Comparison of ENCODE assay signal across 9 cellular contexts in the genomic region with DNA sequence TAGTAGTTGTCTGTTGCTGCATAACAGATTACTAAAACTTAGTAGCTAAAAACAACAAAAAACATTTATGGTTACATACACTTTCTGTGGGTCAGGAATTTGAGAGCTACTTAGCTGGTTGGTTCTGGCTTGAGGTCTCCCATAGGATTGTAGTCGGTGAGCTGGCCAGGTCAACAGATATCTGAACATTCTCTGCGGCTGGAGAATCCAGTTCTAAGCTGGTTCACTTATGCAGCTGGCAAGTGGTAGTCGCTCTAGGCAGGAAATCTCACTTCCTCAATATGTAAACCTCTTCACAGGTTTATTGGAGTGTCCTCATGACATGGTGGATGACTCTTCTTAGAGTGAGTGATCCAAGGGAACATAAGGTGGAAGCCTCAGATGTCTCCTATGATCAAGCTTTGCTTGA.
A peak's percentile ranks its signal among the peaks of the same experiment; 100 is the strongest.
DNase-seq lines count a peak whose midpoint lies in the region; ATAC-seq, FAIRE-seq and TF ChIP-seq lines count a peak whose summit lies in the region.
"Had no signal": no experiment of that assay in that cellular context is flagged by ENCODE, and none has a peak within 500 bp of the region (broad histone marks: within the 10 kb centered on the region; RNA-seq: fewer than 3 reads in every experiment).

No MANE protein-coding gene starts in this region.

- no peak overlapping the region for H3K4me3 ChIP-seq in lung

- WGBS in lung, 2 donors = 16 to 19% methylated on average over 3 of the region's 3 CpGs

- no peak for TF ChIP-seq CTCF in lung (IDR thresholded peaks at IDR 0.05; ENCODE audit: control extremely low read depth, extremely low read depth)

- H3K9me3 ChIP-seq in lung (ENCODE audit: control insufficient read depth in 2 of 2, insufficient read depth in 1 of 2, low read length in 1 of 2) = no peaks in the 10 kb centered on the region

- no peak overlapping the region for H3K27ac ChIP-seq in lung (ENCODE audit: low read depth in 1 of 2, low read length in 1 of 2)
- H3K27ac ChIP-seq: C4-2B had no signal

- H3K4me3 Mint-ChIP-seq in activated T-cell treated with anti-CD3 and anti-CD28 coated beads, Interleukin-2, amount 50 U/mL, for 4 hours = peak overlapping the region; percentile 77

- H3K4me1 ChIP-seq in lung (ENCODE audit: control insufficient read depth in 2 of 2, insufficient read depth in 2 of 2, low read length in 2 of 2) = peaks cover 5 to 12% of the 10 kb centered on the region in 2 donors

- H3K36me3 Mint-ChIP-seq in activated T-cell treated with anti-CD3 and anti-CD28 coated beads, Interleukin-2, amount 50 U/mL, for 4 hours (ENCODE audit: insufficient read depth) = peaks cover 24% of the 10 kb centered on the region

- H3K4me1 Mint-ChIP-seq in activated T-cell treated with anti-CD3 and anti-CD28 coated beads, Interleukin-2, amount 50 U/mL, for 4 hours (ENCODE audit: low read depth) = peaks cover 84% of the 10 kb centered on the region

- no peaks in the 10 kb centered on the region for H3K27me3 Mint-ChIP-seq in activated T-cell treated with anti-CD3 and anti-CD28 coated beads, Interleukin-2, amount 50 U/mL, for 4 hours (ENCODE audit: low read depth)

- peak; percentile 51 to 57 for ATAC-seq in activated T-cell treated with anti-CD3 and anti-CD28 coated beads, Interleukin-2, amount 50 U/mL, for 4 hours
- ATAC-seq in HG02973 (IDR thresholded peaks at IDR 0.05; ENCODE audit: unreplicated experiment) (peak; percentile 87), lung (ENCODE audit: insufficient read depth, low FRiP score) (peak; percentile 61)

- no peaks in the 10 kb centered on the region for H3K36me3 ChIP-seq in lung (ENCODE audit: control insufficient read depth in 2 of 2, insufficient read depth in 2 of 2, low read length in 2 of 2)

- H3K9me3 Mint-ChIP-seq in activated T-cell treated with anti-CD3 and anti-CD28 coated beads, Interleukin-2, amount 50 U/mL, for 4 hours = peaks cover 4% of the 10 kb centered on the region

- DNase-seq in activated T-cell treated with anti-CD3 and anti-CD28 coated beads, Interleukin-2, amount 50 U/mL, for 4 hours = no peak
- no peak for DNase-seq in activated T-cell treated with anti-CD3 and anti-CD28 coated beads, Interleukin-2, amount 50 U/mL, for 48 hours
- DNase-seq in RCC 7860 (ENCODE audit: low spot score) (peak; percentile 42), lung (ENCODE audit: low spot score) (no peak), cerebellum (ENCODE audit: low spot score) (no peak), mucosa of gallbladder (ENCODE audit: low spot score) (no peak)
- DNase-seq in activated effector memory CD4-positive, alpha-beta T cell treated with Interleukin-2 at 50 U/mL for 16 hours = no peak

- FAIRE-seq in RCC 7860 (lab: Jason Lieb, UNC) = no peak

- no peaks in the 10 kb centered on the region for H3K27me3 ChIP-seq in lung (ENCODE audit: control insufficient read depth, insufficient read depth)
